In the genomic region with DNA sequence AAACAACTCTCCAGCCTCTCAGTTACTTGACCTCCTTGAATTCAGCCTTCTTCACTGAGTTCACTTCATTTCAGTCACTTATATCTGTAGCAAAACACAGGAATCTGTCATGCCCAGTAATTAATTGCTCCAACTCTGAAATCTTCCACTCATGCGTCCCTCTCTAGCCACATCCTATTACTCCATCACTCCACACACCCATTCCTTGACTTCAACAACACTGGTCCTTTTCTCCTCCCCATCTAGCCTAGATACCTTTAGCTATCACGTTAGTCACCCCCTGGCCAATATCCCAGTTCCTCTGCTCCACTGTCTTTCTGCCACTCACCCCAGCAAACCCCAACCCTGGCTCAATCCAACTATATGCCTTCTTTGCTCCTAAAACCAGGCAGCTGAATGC, we compare ENCODE assay signal across 11 cellular contexts. TPM values are rescaled to one million over a fixed set of nuclear protein-coding genes. Genes with fewer than 3 reads are reported as not detected.
DNase-seq lines count a peak whose midpoint lies in the region; ATAC-seq, FAIRE-seq and TF ChIP-seq lines count a peak whose summit lies in the region.
"Had no signal": no experiment of that assay in that cellular context is flagged by ENCODE, and none has a peak within 500 bp of the region (broad histone marks: within the 10 kb centered on the region; RNA-seq: fewer than 3 reads in every experiment).

No MANE protein-coding gene starts in this region.

- H3K4me3 Mint-ChIP-seq in WTC11 (no peak overlapping the region), natural killer cell (no peak overlapping the region)
- H3K4me3 Mint-ChIP-seq in stimulated activated memory B cell treated with anti-CD40 and anti-IgM and Interleukin-4, amounts not matched to agents 10 μg/mL and 1 μg/mL and 100 μg/mL, for 72 hours = no peak overlapping the region
- H3K4me3 Mint-ChIP-seq: activated naive CD8-positive, alpha-beta T cell treated with anti-CD3 and anti-CD28 coated beads, Interleukin-2, amount 50 U/mL, for 24 hours; T-helper 1 cell treated with Interleukin-12 subunit alpha and Interleukin-12 subunit beta and Interleukin-4 antibody, amounts not matched to agents 30 μg/mL and 1 μg/mL, for 36 hours had no signal

- H3K27ac Mint-ChIP-seq in WTC11 (peak overlapping the region; percentile 15; the same call in 1 of the 2 replicates), natural killer cell (no peak overlapping the region)
- H3K27ac Mint-ChIP-seq in stimulated activated memory B cell treated with anti-CD40 and anti-IgM and Interleukin-4, amounts not matched to agents 10 μg/mL and 1 μg/mL and 100 μg/mL, for 72 hours = peak overlapping the region; percentile 10
- H3K27ac Mint-ChIP-seq: activated naive CD8-positive, alpha-beta T cell treated with anti-CD3 and anti-CD28 coated beads, Interleukin-2, amount 50 U/mL, for 24 hours; T-helper 1 cell treated with Interleukin-12 subunit alpha and Interleukin-12 subunit beta and Interleukin-4 antibody, amounts not matched to agents 30 μg/mL and 1 μg/mL, for 36 hours had no signal

- peak overlapping the region in 1 of 2 donors; percentile 39 for H3K27ac ChIP-seq in kidney (ENCODE audit: low read depth in 2 of 2, low read length in 2 of 2)

- H3K4me1 Mint-ChIP-seq in WTC11 (peaks cover 15% of the 10 kb centered on the region), natural killer cell (peaks cover 5 to 15% of the 10 kb centered on the region in 2 donors)
- peaks cover 24% of the 10 kb centered on the region for H3K4me1 Mint-ChIP-seq in stimulated activated memory B cell treated with anti-CD40 and anti-IgM and Interleukin-4, amounts not matched to agents 10 μg/mL and 1 μg/mL and 100 μg/mL, for 72 hours

- H3K4me3 ChIP-seq in kidney (ENCODE audit: low read length in 2 of 2) = no peak overlapping the region

- FAIRE-seq in kidney (lab: Jason Lieb, UNC) = no peak

- no peaks in the 10 kb centered on the region for H3K36me3 Mint-ChIP-seq in WTC11
- H3K36me3 Mint-ChIP-seq in stimulated activated memory B cell treated with anti-CD40 and anti-IgM and Interleukin-4, amounts not matched to agents 10 μg/mL and 1 μg/mL and 100 μg/mL, for 72 hours = no peaks in the 10 kb centered on the region
- no peaks in the 10 kb centered on the region for H3K36me3 Mint-ChIP-seq in natural killer cell

- no peaks in the 10 kb centered on the region for H3K9me3 ChIP-seq in kidney (ENCODE audit: control insufficient read depth in 1 of 2, low read length in 2 of 2)

- POLR2A ChIA-PET in WTC11 (lab: Charles Lee) = no interaction called here

- TF ChIP-seq CTCF in WTC11 (IDR thresholded peaks at IDR 0.05) (no peak), natural killer cell (IDR thresholded peaks at IDR 0.05) (no peak), kidney (IDR thresholded peaks at IDR 0.05; ENCODE audit: borderline replicate concordance, extremely low read depth, insufficient read depth) (no peak)

- DNase-seq in HS-5 (ENCODE audit: low read depth) (peak; percentile 90), WTC11 (ENCODE audit: low spot score) (no peak), fibroblast of peridontal ligament (ENCODE audit: extremely low read depth) (peak; percentile 25), DMS53 treated with DMSO at 0.1 percent for 48 hours (lab: John Stamatoyannopoulos, UW; ENCODE audit: unreplicated experiment) (no peak), natural killer cell (no peak), kidney (no peak)
- DNase-seq: activated naive CD8-positive, alpha-beta T cell treated with anti-CD3 and anti-CD28 coated beads, Interleukin-2, amount 50 U/mL, for 24 hours; NCI-H2029 treated with DMSO at 0.1 percent for 48 hours had no signal

- H3K36me3 ChIP-seq in kidney (ENCODE audit: control insufficient read depth in 1 of 2, insufficient read depth in 2 of 2, low read length in 2 of 2) = no peaks in the 10 kb centered on the region

- ATAC-seq in WTC11 (no peak), natural killer cell (no peak), HG02973 (IDR thresholded peaks at IDR 0.05; ENCODE audit: unreplicated experiment) (no peak)
- ATAC-seq in stimulated activated memory B cell treated with anti-CD40 and anti-IgM and Interleukin-4, amounts not matched to agents 10 μg/mL and 1 μg/mL and 100 μg/mL, for 72 hours = no peak
- ATAC-seq: activated naive CD8-positive, alpha-beta T cell treated with anti-CD3 and anti-CD28 coated beads, Interleukin-2, amount 50 U/mL, for 24 hours had no signal

- CTCF ChIA-PET in WTC11 (lab: Charles Lee) = interaction anchor here (1.6 kb wide), 1 partner anchor 31 kb away, joined by 5 read pairs; the partner anchor contains the start of gene LPIN3

- intact Hi-C loops in natural killer cell (cut with micrococcal nuclease) (no loop called here), kidney (cut with DNase I) (loop anchor here (10.0 kb wide), 1 partner anchor 55 kb away; no protein-coding TSS in a partner anchor)

- peaks cover 15 to 32% of the 10 kb centered on the region in 2 donors for H3K4me1 ChIP-seq in kidney (ENCODE audit: control insufficient read depth in 1 of 2, insufficient read depth in 1 of 2, low read depth in 1 of 2, low read length in 2 of 2)

- H3K27me3 Mint-ChIP-seq in WTC11 (ENCODE audit: low read depth) (no peaks in the 10 kb centered on the region), natural killer cell (ENCODE audit: low read depth in 2 of 2) (no peaks in the 10 kb centered on the region)
- H3K27me3 Mint-ChIP-seq in stimulated activated memory B cell treated with anti-CD40 and anti-IgM and Interleukin-4, amounts not matched to agents 10 μg/mL and 1 μg/mL and 100 μg/mL, for 72 hours = no peaks in the 10 kb centered on the region
- H3K27me3 Mint-ChIP-seq: activated naive CD8-positive, alpha-beta T cell treated with anti-CD3 and anti-CD28 coated beads, Interleukin-2, amount 50 U/mL, for 24 hours had no signal

- peaks cover 4% of the 10 kb centered on the region; the same call in 1 of the 2 replicates for H3K9me3 Mint-ChIP-seq in WTC11
- no peaks in the 10 kb centered on the region for H3K9me3 Mint-ChIP-seq in stimulated activated memory B cell treated with anti-CD40 and anti-IgM and Interleukin-4, amounts not matched to agents 10 μg/mL and 1 μg/mL and 100 μg/mL, for 72 hours
- H3K9me3 Mint-ChIP-seq in natural killer cell = no peaks in the 10 kb centered on the region
- H3K9me3 Mint-ChIP-seq: activated naive CD8-positive, alpha-beta T cell treated with anti-CD3 and anti-CD28 coated beads, Interleukin-2, amount 50 U/mL, for 24 hours; T-helper 1 cell treated with Interleukin-12 subunit alpha and Interleukin-12 subunit beta and Interleukin-4 antibody, amounts not matched to agents 30 μg/mL and 1 μg/mL, for 36 hours had no signal

- no peak overlapping the region for H3K9ac ChIP-seq in kidney (ENCODE audit: low read length in 2 of 2)

TF ChIP-seq in WTC11, 78 proteins besides CTCF, POLR2A, EP300 and RAD21 (continues in another document):
- TF ChIP-seq, protein P1, sequence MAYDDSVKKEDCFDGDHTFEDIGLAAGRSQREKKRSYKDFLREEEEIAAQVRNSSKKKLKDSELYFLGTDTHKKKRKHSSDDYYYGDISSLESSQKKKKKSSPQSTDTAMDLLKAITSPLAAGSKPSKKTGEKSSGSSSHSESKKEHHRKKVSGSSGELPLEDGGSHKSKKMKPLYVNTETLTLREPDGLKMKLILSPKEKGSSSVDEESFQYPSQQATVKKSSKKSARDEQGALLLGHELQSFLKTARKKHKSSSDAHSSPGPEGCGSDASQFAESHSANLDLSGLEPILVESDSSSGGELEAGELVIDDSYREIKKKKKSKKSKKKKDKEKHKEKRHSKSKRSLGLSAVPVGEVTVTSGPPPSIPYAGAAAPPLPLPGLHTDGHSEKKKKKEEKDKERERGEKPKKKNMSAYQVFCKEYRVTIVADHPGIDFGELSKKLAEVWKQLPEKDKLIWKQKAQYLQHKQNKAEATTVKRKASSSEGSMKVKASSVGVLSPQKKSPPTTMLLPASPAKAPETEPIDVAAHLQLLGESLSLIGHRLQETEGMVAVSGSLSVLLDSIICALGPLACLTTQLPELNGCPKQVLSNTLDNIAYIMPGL (CRISPR knock-in tag; IDR thresholded peaks at IDR 0.05) = no peak
- TF ChIP-seq ZNF512 (CRISPR knock-in tag; IDR thresholded peaks at IDR 0.05; ENCODE audit: borderline replicate concordance) (no peak), ZBTB43 (CRISPR knock-in tag; IDR thresholded peaks at IDR 0.05) (no peak), ZNF232 (CRISPR knock-in tag; IDR thresholded peaks at IDR 0.05) (no peak), CBFB (CRISPR knock-in tag; IDR thresholded peaks at IDR 0.05; ENCODE audit: low read depth) (no peak), SMAD4 (CRISPR knock-in tag; IDR thresholded peaks at IDR 0.05) (no peak), FOXK1 (CRISPR knock-in tag; IDR thresholded peaks at IDR 0.05) (no peak)

RNA-seq across cellular contexts. Expression of gene ZHX3, which starts 7.7 kb away (rescaled TPM):
- total RNA-seq in WTC11 (2021) (7.5 to 9.6 TPM (median 8.6 TPM) in 3 replicates), natural killer cell (10 to 100 TPM in 2 of 3 donors, 1 to 10 TPM in 1; 9.0 to 11.8 (median 10.3) TPM), kidney (153 TPM)
- 24.7 TPM for polyA plus RNA-seq in kidney (ENCODE audit: insufficient read depth, low read depth, low replicate concordance)

RNA-seq across cellular contexts. Expression of gene LPIN3, which starts 30.8 kb away (rescaled TPM):
- total RNA-seq in WTC11 (2021) = 7.9 to 8.5 TPM (median 8.2 TPM) in 3 replicates
- under 1 TPM in 2 of 3 donors, not detected in 1; 0.07 to 0.28 TPM for total RNA-seq in natural killer cell
- 31.6 TPM for total RNA-seq in kidney
- polyA plus RNA-seq in kidney (ENCODE audit: insufficient read depth, low read depth, low replicate concordance) = 29.4 TPM

RNA-seq across cellular contexts. Expression of gene EMILIN3, which starts 56.8 kb away (rescaled TPM):
- 5.5 to 6.0 TPM (median 5.8 TPM) in 3 replicates for total RNA-seq in WTC11 (2021)
- total RNA-seq in natural killer cell = not detected
- 0.50 TPM for total RNA-seq in kidney
- polyA plus RNA-seq in kidney (ENCODE audit: insufficient read depth, low read depth, low replicate concordance) = 0.32 TPM

Comparison
In these comparisons a context has a peak if more than half of its experiments do, and no peak if none do; other contexts are left out.
1. DNase-seq: peak in HS-5 (single experiment) and fibroblast of peridontal ligament (single experiment); none in WTC11 (single experiment), DMS53 treated with DMSO at 0.1 percent for 48 hours (single experiment), natural killer cell (single experiment) and kidney (single experiment).
2. H3K27ac Mint-ChIP-seq: peak in WTC11 (single experiment) and stimulated activated memory B cell treated with anti-CD40 and anti-IgM and Interleukin-4, amounts not matched to agents 10 μg/mL and 1 μg/mL and 100 μg/mL, for 72 hours (single experiment); none in natural killer cell (0 of 2).
3. RNA of gene ZHX3, which starts 7.7 kb away (total RNA-seq): 153 TPM in kidney (single experiment); 9.0 to 11.8 TPM in natural killer cell and 7.5 to 9.6 TPM in WTC11; every median in the first group is over 10 times any median in the second.